15 cellular contexts compared by ENCODE assay signal in genomic region chr6:136077834-136078576, GRCh38.
DNase-seq lines count a peak whose midpoint lies in the region; ATAC-seq and TF ChIP-seq lines count a peak whose summit lies in the region.
"Had no signal": no experiment of that assay in that cellular context is flagged by ENCODE, and none has a peak within 500 bp of the region (broad histone marks: within the 10 kb centered on the region; RNA-seq: fewer than 3 reads in every experiment).

No MANE protein-coding gene starts in this region.

- ATAC-seq in HG02571 (IDR thresholded peaks at IDR 0.05; ENCODE audit: unreplicated experiment): no peak
- ATAC-seq: naive thymus-derived CD4-positive, alpha-beta T cell had no signal

- DNase-seq in BJ (ENCODE audit: low read depth): peak; percentile 79
- DNase-seq in M059J (ENCODE audit: low read depth): peak; percentile 99
- DNase-seq in choroid plexus epithelial cell (ENCODE audit: low read depth): peak; percentile 62
- peak; percentile 79 for DNase-seq in kidney tubule cell (ENCODE audit: low spot score)
- DNase-seq in SW 1271 (lab: John Stamatoyannopoulos, UW): no peak
- no peak for DNase-seq in NCI-H1105 (lab: John Stamatoyannopoulos, UW)
- no peak for DNase-seq in ecto neural progenitor cell (ENCODE audit: low spot score)
- DNase-seq: activated CD4-positive, alpha-beta memory T cell treated with anti-CD3 and anti-CD28 coated beads, Interleukin-2, amount 10 ng/mL, durations not matched to agents 7 days and 5 days; endodermal cell; naive thymus-derived CD4-positive, alpha-beta T cell; NCI-H1105 treated with DMSO at 0.1 percent for 48 hours; NCI-H774; stimulated activated CD8-positive, alpha-beta memory T cell treated with anti-CD3 and anti-CD28 coated beads, Interleukin-4, amount 100 ng/mL, for 48 hours had no signal

- H3K36me3 ChIP-seq in BJ (ENCODE audit: control insufficient read depth, insufficient read depth, low read length): no peaks in the 10 kb centered on the region
- H3K36me3 ChIP-seq: vagina had no signal

- POLR2A ChIA-PET in BJ (lab: Charles Lee): no interaction called here

- TF ChIP-seq CTCF in BJ (IDR thresholded peaks at IDR 0.05; ENCODE audit: insufficient read depth, low read depth, low read length): no peak
- no peak for TF ChIP-seq CTCF in choroid plexus epithelial cell (conservative IDR thresholded peaks at IDR 0.05; ENCODE audit: low read depth, low read length)

- no peaks in the 10 kb centered on the region for H3K27me3 ChIP-seq in BJ (ENCODE audit: control insufficient read depth, insufficient read depth, low read length)
- H3K27me3 ChIP-seq: vagina had no signal

- H3K4me3 ChIP-seq in BJ (ENCODE audit: low read depth, low read length) (no peak overlapping the region), choroid plexus epithelial cell (ENCODE audit: low read depth, low read length) (no peak overlapping the region)
- H3K4me3 ChIP-seq: vagina had no signal

- CTCF ChIA-PET in BJ (lab: Yijun Ruan, JAX): interaction anchor here (0.6 kb wide), 1 partner anchor 10 kb away, joined by 3 read pairs; no protein-coding TSS in a partner anchor

Comparison
In these comparisons a context has a peak if more than half of its experiments do, and no peak if none do; other contexts are left out.
1. DNase-seq: peak in BJ (single experiment), M059J (single experiment), choroid plexus epithelial cell (single experiment) and kidney tubule cell (single experiment); none in SW 1271 (0 of 2), NCI-H1105 (single experiment) and ecto neural progenitor cell (single experiment).